In the genomic region with DNA sequence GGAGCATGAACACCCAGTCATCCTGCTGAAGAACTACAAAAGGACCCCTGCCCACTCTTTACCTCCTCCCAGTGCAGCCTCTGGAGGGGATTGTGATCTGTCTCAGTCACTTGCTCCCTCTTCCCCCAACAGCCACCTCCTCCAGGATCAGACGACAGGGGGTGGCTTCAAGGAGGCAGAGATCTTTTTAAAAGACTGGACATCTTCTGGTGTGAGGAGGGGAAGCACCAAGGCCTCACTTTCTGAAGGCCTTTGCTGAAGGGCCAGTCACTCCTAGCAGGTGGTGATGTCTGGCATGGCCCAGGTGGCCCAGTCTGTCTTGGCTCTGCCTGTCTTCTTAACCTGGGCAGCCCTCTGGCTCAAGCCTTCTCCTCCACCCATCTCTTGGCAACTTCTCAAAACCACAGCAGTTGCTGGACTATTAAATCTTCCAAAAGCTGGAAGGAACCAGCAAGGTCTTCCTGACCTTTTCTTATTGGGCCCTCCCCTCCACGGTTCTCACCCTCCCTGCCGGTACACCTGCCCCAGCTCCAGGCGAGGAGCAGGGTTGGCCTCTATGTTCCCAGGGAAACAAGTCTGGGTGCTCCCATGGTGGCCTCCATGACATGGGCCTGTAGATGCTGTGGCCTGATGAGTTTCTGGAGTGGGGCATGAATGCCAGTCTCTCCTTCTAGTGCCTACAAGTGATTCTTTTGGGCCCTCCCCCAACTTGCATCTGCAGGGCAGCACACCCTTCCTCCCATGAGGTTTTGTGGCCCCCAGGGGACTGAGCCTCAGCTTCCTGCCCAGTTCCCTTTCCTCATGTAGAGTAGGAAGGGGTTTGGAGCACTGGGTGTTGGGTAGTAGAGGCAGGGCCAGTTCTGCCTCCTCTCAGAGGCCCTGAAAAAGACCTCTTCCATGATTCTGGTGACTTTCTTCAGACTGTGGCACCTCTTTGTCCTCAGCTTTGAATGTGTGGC, we compare ENCODE assay signal across 1 cellular context.
TF ChIP-seq lines count a peak whose summit lies in the region.

No MANE protein-coding gene starts in this region.

TF ChIP-seq in HepG2, 621 proteins besides CTCF, POLR2A, EP300 and RAD21:
- TF ChIP-seq, protein P1, sequence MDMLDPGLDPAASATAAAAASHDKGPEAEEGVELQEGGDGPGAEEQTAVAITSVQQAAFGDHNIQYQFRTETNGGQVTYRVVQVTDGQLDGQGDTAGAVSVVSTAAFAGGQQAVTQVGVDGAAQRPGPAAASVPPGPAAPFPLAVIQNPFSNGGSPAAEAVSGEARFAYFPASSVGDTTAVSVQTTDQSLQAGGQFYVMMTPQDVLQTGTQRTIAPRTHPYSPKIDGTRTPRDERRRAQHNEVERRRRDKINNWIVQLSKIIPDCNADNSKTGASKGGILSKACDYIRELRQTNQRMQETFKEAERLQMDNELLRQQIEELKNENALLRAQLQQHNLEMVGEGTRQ (IDR thresholded peaks at IDR 0.05; ENCODE audit: low read depth, low read length), result no peak
- TF ChIP-seq, protein P1 (CRISPR knock-in tag; IDR thresholded peaks at IDR 0.05; ENCODE audit: borderline replicate concordance), result no peak
